Comparison of ENCODE assay signal across 24 cellular contexts in the genomic region with DNA sequence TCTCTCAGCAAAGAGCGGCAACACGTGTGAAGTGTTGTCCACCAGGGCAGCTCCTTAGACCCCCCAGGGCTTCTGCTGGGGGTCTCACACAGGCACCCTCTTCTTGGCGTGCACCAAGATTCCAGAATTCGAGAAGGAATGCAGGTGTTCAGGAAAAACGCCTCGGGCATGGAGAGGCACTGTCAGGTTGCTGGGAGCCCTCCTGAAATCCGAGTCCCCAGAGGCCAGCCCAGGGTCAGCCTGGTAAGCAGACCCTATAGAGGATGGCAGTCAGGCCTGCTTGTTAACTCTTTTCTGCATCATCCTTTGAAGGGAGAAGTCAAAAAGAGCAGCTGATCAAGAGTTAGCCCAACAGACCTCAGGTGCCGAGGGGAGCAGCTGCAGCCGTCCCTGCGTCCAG. TPM values are rescaled to one million over a fixed set of nuclear protein-coding genes. Genes with fewer than 3 reads are reported as not detected.
DNase-seq lines count a peak whose midpoint lies in the region; ATAC-seq and TF ChIP-seq lines count a peak whose summit lies in the region.
"Had no signal": no experiment of that assay in that cellular context is flagged by ENCODE, and none has a peak within 500 bp of the region (broad histone marks: within the 10 kb centered on the region; RNA-seq: fewer than 3 reads in every experiment).

No MANE protein-coding gene starts in this region.

- peaks cover 7% of the 10 kb centered on the region for H3K27me3 Mint-ChIP-seq in progenitor cell of endocrine pancreas

- no peak overlapping the region for H2BK12ac ChIP-seq in neuronal stem cell (ENCODE audit: low read length)

- H3K27me3 ChIP-seq in neuronal stem cell (ENCODE audit: control insufficient read depth in 3 of 3, insufficient read depth in 3 of 3, low read depth in 1 of 3, low read length in 3 of 3), result no peaks in the 10 kb centered on the region
- H3K27me3 ChIP-seq: BE2C, BLaER1 had no signal

- no CpG with 5 or more reads among the region's 10 CpGs for WGBS in neuronal stem cell (ENCODE audit: extremely low coverage in 2 of 2, insufficient read length in 2 of 2, insufficient replicate concordance in 1 of 2), 2 donors

- no peak overlapping the region for H3K27ac ChIP-seq in neuronal stem cell (replicated peaks; ENCODE audit: low read length)
- H3K27ac ChIP-seq: BLaER1 had no signal

- peak; percentile 63 for DNase-seq in ELF-1 (ENCODE audit: low read depth, low spot score)
- DNase-seq in ecto neural progenitor cell (ENCODE audit: low spot score), result peak; percentile 46
- DNase-seq in islet precursor cell, result peak; percentile 46
- DNase-seq in neuronal stem cell (ENCODE audit: low spot score), result no peak
- DNase-seq in dedifferentiated amniotic fluid mesenchymal stem cell (ENCODE audit: extremely low spot score), result no peak
- no peak for DNase-seq in progenitor cell of endocrine pancreas (ENCODE audit: low spot score, unreplicated experiment)
- no peak for DNase-seq in activated naive CD4-positive, alpha-beta T cell treated with anti-CD3 and anti-CD28 coated beads, Interleukin-2, amount 50 U/mL, for 72 hours (ENCODE audit: low spot score in 2 of 2)
- DNase-seq: 8988T; ACHN; BE2C; C1 segment of cervical spinal cord; CD4-positive, CD25-positive, alpha-beta regulatory T cell; CD8-positive, alpha-beta memory T cell; COR-L47; DMS 273 treated with DMSO at 0.1 percent for 48 hours; DMS153; DMS53; DMS79; DND-41; EL; GF-D8 had no signal

- H3K4me3 ChIP-seq in neuronal stem cell (ENCODE audit: low read length in 2 of 2), result no peak overlapping the region
- H3K4me3 ChIP-seq: BLaER1 had no signal

- no peaks in the 10 kb centered on the region for H3K4me1 Mint-ChIP-seq in progenitor cell of endocrine pancreas (ENCODE audit: low read depth)
- H3K4me1 Mint-ChIP-seq: CD14-positive monocyte; CD4-positive, alpha-beta memory T cell; CD8-positive, alpha-beta memory T cell had no signal

- no peak overlapping the region for H4K91ac ChIP-seq in neuronal stem cell (ENCODE audit: low read depth, low read length, poor library complexity)

- H3K9me3 Mint-ChIP-seq in progenitor cell of endocrine pancreas (ENCODE audit: low read depth), result no peaks in the 10 kb centered on the region
- no peaks in the 10 kb centered on the region for H3K9me3 Mint-ChIP-seq in activated naive CD4-positive, alpha-beta T cell treated with anti-CD3 and anti-CD28 coated beads, Interleukin-2, amount 50 U/mL, for 72 hours
- H3K9me3 Mint-ChIP-seq: CD8-positive, alpha-beta memory T cell had no signal

- no peaks in the 10 kb centered on the region for H3K36me3 ChIP-seq in neuronal stem cell (replicated peaks in 1 of 2; ENCODE audit: control insufficient read depth in 2 of 2, insufficient read depth in 2 of 2, low read length in 2 of 2)
- H3K36me3 ChIP-seq: BE2C, BLaER1 had no signal

- no peak overlapping the region for H3K9ac ChIP-seq in neuronal stem cell (ENCODE audit: low read depth, low read length, poor library complexity)
- H3K9ac ChIP-seq: BLaER1 had no signal

- no peak overlapping the region for H3K4me3 Mint-ChIP-seq in progenitor cell of endocrine pancreas (ENCODE audit: low read depth)
- H3K4me3 Mint-ChIP-seq: CD14-positive monocyte; CD4-positive, alpha-beta memory T cell; CD4-positive, CD25-positive, alpha-beta regulatory T cell; CD8-positive, alpha-beta memory T cell had no signal

- H3K27ac Mint-ChIP-seq in progenitor cell of endocrine pancreas, result no peak overlapping the region
- no peak overlapping the region for H3K27ac Mint-ChIP-seq in activated naive CD4-positive, alpha-beta T cell treated with anti-CD3 and anti-CD28 coated beads, Interleukin-2, amount 50 U/mL, for 72 hours
- H3K27ac Mint-ChIP-seq: CD14-positive monocyte; CD4-positive, alpha-beta memory T cell; CD4-positive, CD25-positive, alpha-beta regulatory T cell had no signal

- H3K14ac ChIP-seq in neuronal stem cell (ENCODE audit: low read length), result no peak overlapping the region

- no peak overlapping the region for H3K23ac ChIP-seq in neuronal stem cell (ENCODE audit: low read depth, low read length, poor library complexity)

- TF ChIP-seq CTCF in progenitor cell of endocrine pancreas (IDR thresholded peaks at IDR 0.05; ENCODE audit: unreplicated experiment), result no peak

- no peak overlapping the region for H2BK15ac ChIP-seq in neuronal stem cell (ENCODE audit: low read length)

- no peaks in the 10 kb centered on the region for H3K36me3 Mint-ChIP-seq in progenitor cell of endocrine pancreas (ENCODE audit: insufficient read depth)
- H3K36me3 Mint-ChIP-seq in activated naive CD4-positive, alpha-beta T cell treated with anti-CD3 and anti-CD28 coated beads, Interleukin-2, amount 50 U/mL, for 72 hours, result no peaks in the 10 kb centered on the region
- H3K36me3 Mint-ChIP-seq: CD14-positive monocyte; CD4-positive, alpha-beta memory T cell; CD4-positive, CD25-positive, alpha-beta regulatory T cell had no signal

- H2BK5ac ChIP-seq in neuronal stem cell (ENCODE audit: low read length), result no peak overlapping the region

- no peak overlapping the region for H2BK120ac ChIP-seq in neuronal stem cell (ENCODE audit: low read depth, low read length)

- H2AK5ac ChIP-seq in neuronal stem cell (ENCODE audit: low read depth, low read length), result no peak overlapping the region

- no peaks in the 10 kb centered on the region for H3K79me1 ChIP-seq in neuronal stem cell (ENCODE audit: low read depth, low read length)

- no peak overlapping the region for H4K8ac ChIP-seq in neuronal stem cell (ENCODE audit: low read depth, low read length)

- ATAC-seq in activated naive CD4-positive, alpha-beta T cell treated with anti-CD3 and anti-CD28 coated beads, Interleukin-2, amount 50 U/mL, for 72 hours, result no peak

- peak overlapping the region; percentile 51 for H2AFZ ChIP-seq in neuronal stem cell (ENCODE audit: low read length)

- H3K4me1 ChIP-seq in neuronal stem cell (ENCODE audit: control insufficient read depth in 2 of 2, insufficient read depth in 1 of 2, low read depth in 1 of 2, low read length in 2 of 2), result no peaks in the 10 kb centered on the region
- H3K4me1 ChIP-seq: BE2C, BLaER1 had no signal

- H3K9me3 ChIP-seq in neuronal stem cell (replicated peaks in 1 of 2; ENCODE audit: control insufficient read depth in 2 of 2, insufficient read depth in 1 of 2, low read depth in 1 of 2, low read length in 2 of 2), result peaks cover 0 to 3% of the 10 kb centered on the region in 2 donors
- H3K9me3 ChIP-seq: BE2C, BLaER1 had no signal

- H3K18ac ChIP-seq in neuronal stem cell (ENCODE audit: low read length), result no peak overlapping the region

- H3K4me2 ChIP-seq in neuronal stem cell (ENCODE audit: insufficient read depth, low read length, poor library complexity, severe bottlenecking), result no peak overlapping the region
- H3K4me2 ChIP-seq: BLaER1 had no signal

- H3K4ac ChIP-seq in neuronal stem cell (ENCODE audit: low read length), result no peak overlapping the region

RNA-seq across cellular contexts. Expression of a gene that starts 9.7 kb away (rescaled TPM):
- polyA plus RNA-seq in neuronal stem cell (2013, experiment 1 of 2), result 10.2 TPM
- 11.0 TPM for polyA plus RNA-seq in neuronal stem cell (2013, experiment 2 of 2)
- total RNA-seq in progenitor cell of endocrine pancreas, result 45.3 and 49.9 TPM in 2 replicates
- total RNA-seq in activated naive CD4-positive, alpha-beta T cell treated with anti-CD3 and anti-CD28 coated beads, Interleukin-2, amount 50 U/mL, for 72 hours, result 10 to 100 TPM; 25.9 to 34.6 TPM

Comparison
In these comparisons a context has a peak if more than half of its experiments do, and no peak if none do; other contexts are left out.
1. DNase-seq: peak in ELF-1 (single experiment), ecto neural progenitor cell (single experiment) and islet precursor cell (single experiment); none in neuronal stem cell (single experiment), dedifferentiated amniotic fluid mesenchymal stem cell (single experiment), progenitor cell of endocrine pancreas (single experiment) and activated naive CD4-positive, alpha-beta T cell treated with anti-CD3 and anti-CD28 coated beads, Interleukin-2, amount 50 U/mL, for 72 hours (0 of 2).